27 cellular contexts compared by ENCODE assay signal in genomic region chr12:71954040-71954649, GRCh38. TPM values are rescaled to one million over a fixed set of nuclear protein-coding genes. Genes with fewer than 3 reads are reported as not detected.
"Had no signal": no experiment of that assay in that cellular context is flagged by ENCODE, and none has a peak within 500 bp of the region (broad histone marks: within the 10 kb centered on the region; RNA-seq: fewer than 3 reads in every experiment).

No MANE protein-coding gene starts in this region.

- H3K4me3 ChIP-seq: left ventricle myocardium inferior, prostate gland, right atrium auricular region, suprapubic skin, tibial nerve had no signal

- H3K27ac ChIP-seq: foreskin keratinocyte, left ventricle myocardium inferior, prostate gland, right atrium auricular region, suprapubic skin, tibial nerve had no signal

- H3K9me3 ChIP-seq: left ventricle myocardium inferior, prostate gland, right atrium auricular region, suprapubic skin, tibial nerve had no signal

- ATAC-seq: activated naive CD4-positive, alpha-beta T cell treated with anti-CD3 and anti-CD28 coated beads, Interleukin-2, amount 50 U/mL, for 72 hours; foreskin keratinocyte; naive thymus-derived CD8-positive, alpha-beta T cell; stimulated activated naive CD8-positive, alpha-beta T cell treated with anti-CD3 and anti-CD28 coated beads, Interleukin-15, amount 100 ng/mL, for 72 hours had no signal

- H3K27me3 ChIP-seq: right atrium auricular region, suprapubic skin, tibial nerve had no signal

- H3K9me3 Mint-ChIP-seq: activated naive CD4-positive, alpha-beta T cell treated with anti-CD3 and anti-CD28 coated beads, Interleukin-2, amount 50 U/mL, for 72 hours; brain; mesothelial cell of epicardium; naive thymus-derived CD8-positive, alpha-beta T cell; stimulated activated naive CD8-positive, alpha-beta T cell treated with anti-CD3 and anti-CD28 coated beads, Interleukin-15, amount 100 ng/mL, for 72 hours had no signal

- DNase-seq: activated CD4-positive, alpha-beta T cell treated with anti-CD3 and anti-CD28 coated beads for 1 hour; activated CD4-positive, alpha-beta T cell treated with anti-CD3 and anti-CD28 coated beads, Interleukin-2, amount 50 U/mL, for 1 hour; activated gamma-delta T cell treated with Interleukin-2 at 50 U/mL for 16 hours; activated T-cell treated with anti-CD3 and anti-CD28 coated beads, Interleukin-2, amount 50 U/mL, for 1 hour; aorta; foreskin keratinocyte; left ventricle myocardium inferior; mammary epithelial cell; naive thymus-derived CD8-positive, alpha-beta T cell; stimulated activated CD4-positive, alpha-beta T cell treated with anti-CD3 and anti-CD28 coated beads, Interleukin-4, amount 100 ng/mL, for 4 hours; stimulated activated naive CD8-positive, alpha-beta T cell treated with anti-CD3 and anti-CD28 coated beads, Interleukin-15, amount 100 ng/mL, for 72 hours had no signal

- H3K36me3 Mint-ChIP-seq: activated naive CD4-positive, alpha-beta T cell treated with anti-CD3 and anti-CD28 coated beads, Interleukin-2, amount 50 U/mL, for 72 hours; brain; mesothelial cell of epicardium; naive thymus-derived CD8-positive, alpha-beta T cell had no signal

- H3K27ac Mint-ChIP-seq: activated naive CD4-positive, alpha-beta T cell treated with anti-CD3 and anti-CD28 coated beads, Interleukin-2, amount 50 U/mL, for 72 hours; brain; mesothelial cell of epicardium; naive thymus-derived CD8-positive, alpha-beta T cell had no signal

- H3K36me3 ChIP-seq: left ventricle myocardium inferior, prostate gland, right atrium auricular region, suprapubic skin, tibial nerve had no signal

- H3K4me3 Mint-ChIP-seq: brain; mesothelial cell of epicardium; naive thymus-derived CD8-positive, alpha-beta T cell; stimulated activated naive CD8-positive, alpha-beta T cell treated with anti-CD3 and anti-CD28 coated beads, Interleukin-15, amount 100 ng/mL, for 72 hours had no signal

- H3K4me1 ChIP-seq: foreskin keratinocyte, left ventricle myocardium inferior, prostate gland, right atrium auricular region, suprapubic skin, tibial nerve had no signal

- H3K4me1 Mint-ChIP-seq: mesothelial cell of epicardium; naive thymus-derived CD8-positive, alpha-beta T cell; stimulated activated naive CD8-positive, alpha-beta T cell treated with anti-CD3 and anti-CD28 coated beads, Interleukin-15, amount 100 ng/mL, for 72 hours had no signal

- FAIRE-seq: urothelium cell line had no signal

RNA-seq across cellular contexts. Expression of gene TPH2, which starts 15.5 kb away (rescaled TPM):
- total RNA-seq: activated naive CD4-positive, alpha-beta T cell treated with anti-CD3 and anti-CD28 coated beads, Interleukin-2, amount 50 U/mL, for 72 hours; aorta; cardiac septum; chondrocyte; foreskin keratinocyte; glomerular endothelial cell; kidney epithelial cell; left ventricle myocardium inferior; mammary epithelial cell; mesothelial cell of epicardium; naive thymus-derived CD8-positive, alpha-beta T cell; osteocyte; prostate gland; right atrium auricular region; suprapubic skin; T-helper 2 cell treated with Interferon-gamma antibody and Interleukin-4, amounts not matched to agents 100 ng/mL and 5 ng/mL, for 36 hours; tibial nerve had no signal
- polyA plus RNA-seq: adipose tissue; aorta; esophagus; foreskin keratinocyte; mammary epithelial cell; naive thymus-derived CD8-positive, alpha-beta T cell had no signal
